Comparison of ENCODE assay signal across 19 cellular contexts in the genomic region with DNA sequence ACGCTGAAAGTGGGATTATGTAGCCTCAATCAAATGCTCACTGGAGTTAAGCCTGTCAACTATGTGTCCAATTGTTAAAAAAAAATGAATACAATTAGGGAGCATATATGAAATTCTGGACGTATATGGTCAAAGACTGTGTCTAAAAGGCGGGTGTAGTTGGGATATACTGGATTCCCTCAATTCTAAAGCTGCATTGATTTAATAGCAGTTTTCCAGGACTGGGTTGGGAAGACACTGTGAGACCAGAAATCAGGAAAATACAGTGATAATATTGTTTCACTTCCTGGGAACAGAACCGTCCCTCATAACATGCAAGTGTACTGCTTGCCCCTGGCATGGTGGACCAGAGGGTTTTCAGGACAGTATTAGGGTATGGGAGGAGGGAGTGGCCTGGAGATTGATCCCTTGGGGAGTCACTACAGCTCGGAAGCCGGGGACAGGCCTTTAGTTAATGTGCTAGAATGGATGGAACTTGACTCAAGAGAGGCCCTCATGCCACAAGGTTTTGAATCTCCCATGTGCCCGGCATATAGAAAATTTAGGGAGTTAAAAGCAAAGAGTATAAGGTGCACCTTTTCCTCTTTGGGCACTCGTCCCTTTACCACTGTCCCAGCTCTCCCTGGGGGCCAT.
DNase-seq lines count a peak whose midpoint lies in the region; ATAC-seq and TF ChIP-seq lines count a peak whose summit lies in the region.
"Had no signal": no experiment of that assay in that cellular context is flagged by ENCODE, and none has a peak within 500 bp of the region (broad histone marks: within the 10 kb centered on the region; RNA-seq: fewer than 3 reads in every experiment).

No MANE protein-coding gene starts in this region.

- H4K12ac ChIP-seq in trophoblast cell (ENCODE audit: low read depth, low read length) = no peak overlapping the region

- H3K4me2 ChIP-seq in hepatocyte = no peak overlapping the region
- no peak overlapping the region for H3K4me2 ChIP-seq in trophoblast cell (ENCODE audit: low read length)

- no peak overlapping the region for H3K23ac ChIP-seq in trophoblast cell (ENCODE audit: low read length)

- no peak overlapping the region for H3K9ac ChIP-seq in trophoblast cell (ENCODE audit: low read length)
- H3K9ac ChIP-seq: parathyroid adenoma had no signal

- no peaks in the 10 kb centered on the region for H3K9me3 Mint-ChIP-seq in Caco-2 (ENCODE audit: unreplicated experiment)
- H3K9me3 Mint-ChIP-seq: HFFc6 had no signal

- H3K4me3 Mint-ChIP-seq in Caco-2 (ENCODE audit: unreplicated experiment) = no peak overlapping the region
- H3K4me3 Mint-ChIP-seq: B cell, HFFc6 had no signal

- H3K27ac ChIP-seq in caudate nucleus (ENCODE audit: low read depth, low read length) = peak overlapping the region; percentile 96
- H3K27ac ChIP-seq in hepatocyte = peak overlapping the region; percentile 97
- H3K27ac ChIP-seq in trophoblast cell (ENCODE audit: low read depth, low read length) = no peak overlapping the region
- peak overlapping the region; percentile 50 to 55 for H3K27ac ChIP-seq in tibial artery
- H3K27ac ChIP-seq: parathyroid adenoma, spleen had no signal

- intact Hi-C loops in tibial artery (cut with DNase I; ENCODE audit: low total_unique reads) = no loop called here
- intact Hi-C loops in Caco-2 (cut with micrococcal nuclease; ENCODE audit: unreplicated experiment) = no loop called here

- H3K27me3 ChIP-seq in hepatocyte (no peaks in the 10 kb centered on the region), trophoblast cell (ENCODE audit: insufficient read depth, low read length) (no peaks in the 10 kb centered on the region), tibial artery (no peaks in the 10 kb centered on the region), Caco-2 (replicated peaks; ENCODE audit: control insufficient read depth, insufficient read depth, low read length) (no peaks in the 10 kb centered on the region)

- peak overlapping the region; percentile 85 for H2AK5ac ChIP-seq in trophoblast cell (ENCODE audit: low read length)

- H2BK12ac ChIP-seq in trophoblast cell (ENCODE audit: low read length) = peak overlapping the region; percentile 92

- H4K91ac ChIP-seq in trophoblast cell (ENCODE audit: low read depth, low read length) = peak overlapping the region; percentile 74

- H3K27me3 Mint-ChIP-seq in Caco-2 (ENCODE audit: insufficient read depth, unreplicated experiment) = no peaks in the 10 kb centered on the region
- H3K27me3 Mint-ChIP-seq: B cell had no signal

- CTCF ChIA-PET in Caco-2 (lab: Charles Lee) = no interaction called here

- H3K36me3 Mint-ChIP-seq in Caco-2 (ENCODE audit: insufficient read depth, unreplicated experiment) = peaks cover 13% of the 10 kb centered on the region

- no peak for ATAC-seq in GM19397 (IDR thresholded peaks at IDR 0.05; ENCODE audit: unreplicated experiment)

- POLR2A ChIA-PET in Caco-2 (lab: Charles Lee) = no interaction called here

- H2AFZ ChIP-seq in hepatocyte = no peak overlapping the region
- no peak overlapping the region for H2AFZ ChIP-seq in trophoblast cell (ENCODE audit: insufficient read depth, low read length, poor library complexity)
- H2AFZ ChIP-seq: parathyroid adenoma had no signal

- peak overlapping the region; percentile 77 for H2BK120ac ChIP-seq in trophoblast cell (ENCODE audit: insufficient read depth, low read length, poor library complexity)

- 89% methylated on average over 8 of the region's 8 CpGs for WGBS in hepatocyte (ENCODE audit: low lambda C conversion rate, missing lambda C conversion rate)
- no CpG with 5 or more reads among the region's 8 CpGs for WGBS in trophoblast cell (ENCODE audit: extremely low coverage, insufficient coverage, insufficient read length)

- H3K9me3 ChIP-seq in hepatocyte (ENCODE audit: low read depth) (no peaks in the 10 kb centered on the region), trophoblast cell (ENCODE audit: insufficient read depth, low read depth, low read length) (no peaks in the 10 kb centered on the region), tibial artery (no peaks in the 10 kb centered on the region), Caco-2 (no peaks in the 10 kb centered on the region)
- H3K9me3 ChIP-seq: spleen had no signal

- H3K14ac ChIP-seq in trophoblast cell (ENCODE audit: low read length) = peak overlapping the region; percentile 76

- H3K4ac ChIP-seq in trophoblast cell (ENCODE audit: low read depth, low read length) = peak overlapping the region; percentile 28

- no peaks in the 10 kb centered on the region for H3K36me3 ChIP-seq in hepatocyte (replicated peaks; ENCODE audit: insufficient read depth, low read depth)
- H3K36me3 ChIP-seq in trophoblast cell (ENCODE audit: control insufficient read depth in 1 of 2, insufficient read depth in 2 of 2, low read length in 2 of 2) = no peaks in the 10 kb centered on the region
- H3K36me3 ChIP-seq in tibial artery = no peaks in the 10 kb centered on the region
- H3K36me3 ChIP-seq in Caco-2 (ENCODE audit: control insufficient read depth, insufficient read depth, low read length) = no peaks in the 10 kb centered on the region
- H3K36me3 ChIP-seq: spleen had no signal

- peak overlapping the region; percentile 60 for H3K18ac ChIP-seq in trophoblast cell (ENCODE audit: low read length)

- H3K4me1 Mint-ChIP-seq in Caco-2 (ENCODE audit: low read depth, unreplicated experiment) = peaks cover 20% of the 10 kb centered on the region

- peaks cover 75% of the 10 kb centered on the region for H3K79me1 ChIP-seq in trophoblast cell (ENCODE audit: low read length)

- H4K8ac ChIP-seq in trophoblast cell (ENCODE audit: low read depth, low read length) = peak overlapping the region; percentile 10

- no peak overlapping the region for H3K27ac Mint-ChIP-seq in Caco-2 (ENCODE audit: unreplicated experiment)
- H3K27ac Mint-ChIP-seq: B cell, HFFc6 had no signal

- H3K9me2 ChIP-seq in hepatocyte (replicated peaks; ENCODE audit: insufficient read depth) = no peaks in the 10 kb centered on the region

- DNase-seq in caudate nucleus (lab: John Stamatoyannopoulos, UW) (peak in 1 of 61 donors; percentile 14), hepatocyte (ENCODE audit: low spot score) (no peak), trophoblast cell (no peak), tibial artery (no peak), Caco-2 (no peak)
- no peak for DNase-seq in stimulated activated CD4-positive, alpha-beta T cell treated with anti-CD3 and anti-CD28 coated beads, Interleukin-4, amount 100 ng/mL, for 1 hour
- DNase-seq: activated CD4-positive, alpha-beta T cell treated with anti-CD3 and anti-CD28 coated beads for 4 hours; anterior cingulate cortex; GDM1; HFFc6; KBM-7; MV-4-11; NCI-H187 treated with DMSO at 0.1 percent for 48 hours; NCI-H345; RPMI8226; spleen had no signal

- no peaks in the 10 kb centered on the region for H4K20me1 ChIP-seq in hepatocyte (ENCODE audit: insufficient read depth, poor library complexity, severe bottlenecking)

- no TSS peak for BruUV-seq in Caco-2 (replicated peaks; lab: Mats Ljungman, UMichigan)

- H3K4me3 ChIP-seq in hepatocyte (no peak overlapping the region), trophoblast cell (ENCODE audit: low read depth, low read length) (no peak overlapping the region), tibial artery (no peak overlapping the region), Caco-2 (ENCODE audit: low read depth, low read length) (no peak overlapping the region)
- H3K4me3 ChIP-seq: spleen had no signal

- peak overlapping the region; percentile 38 for H2BK5ac ChIP-seq in trophoblast cell (ENCODE audit: low read depth, low read length, poor library complexity)

- H3K4me1 ChIP-seq in hepatocyte (ENCODE audit: insufficient read depth) (peaks cover 53% of the 10 kb centered on the region), trophoblast cell (ENCODE audit: control insufficient read depth in 1 of 2, insufficient read depth in 2 of 2, low read length in 2 of 2) (peaks cover 56 to 66% of the 10 kb centered on the region in 2 experiments), tibial artery (peaks cover 0 to 53% (median 29%) of the 10 kb centered on the region in 4 donors), Caco-2 (peaks cover 35% of the 10 kb centered on the region)

- H3K79me2 ChIP-seq in hepatocyte (no peaks in the 10 kb centered on the region), trophoblast cell (ENCODE audit: control insufficient read depth, insufficient read depth, low read length, poor library complexity) (peaks cover 10% of the 10 kb centered on the region)
- H3K79me2 ChIP-seq: parathyroid adenoma had no signal

- TF ChIP-seq CTCF in hepatocyte (IDR thresholded peaks at IDR 0.05; ENCODE audit: poor library complexity) (no peak), tibial artery (IDR thresholded peaks at IDR 0.05) (no peak), Caco-2 (IDR thresholded peaks at IDR 0.05; ENCODE audit: insufficient read depth in 1 of 2, low read depth in 1 of 2, low read length in 1 of 2, severe bottlenecking in 1 of 2, unreplicated experiment in 1 of 2) (no peak)
